Comparison of ENCODE assay signal across 9 cellular contexts in genomic region chr11:61384271-61385242, GRCh38. TPM values are rescaled to one million over a fixed set of nuclear protein-coding genes. Genes with fewer than 3 reads are reported as not detected.
A peak's percentile ranks its signal among the peaks of the same experiment; 100 is the strongest.
DNase-seq lines count a peak whose midpoint lies in the region; ATAC-seq, FAIRE-seq and TF ChIP-seq lines count a peak whose summit lies in the region.
"Had no signal": no experiment of that assay in that cellular context is flagged by ENCODE, and none has a peak within 500 bp of the region (broad histone marks: within the 10 kb centered on the region; RNA-seq: fewer than 3 reads in every experiment).

No MANE protein-coding gene starts in this region.

- H3F3A ChIP-seq in MM.1S (ENCODE audit: insufficient read depth, low read length) = no peaks in the 10 kb centered on the region

- H3K9ac ChIP-seq in MM.1S (ENCODE audit: low read length) = no peak overlapping the region
- H3K9ac ChIP-seq in K562 (ENCODE audit: insufficient read depth in 1 of 2, low read depth in 2 of 2, low read length in 2 of 2) = peak overlapping the region in 1 of 2 experiments; percentile 2; a peak in 1 of 4 replicates

- TF ChIP-seq CTCF in GM12865 (IDR thresholded peaks at IDR 0.05; ENCODE audit: insufficient read depth, low read depth, low read length, missing control alignments) (peak; percentile 14), MM.1S (IDR thresholded peaks at IDR 0.05; ENCODE audit: low read length) (0 out of 2 replicates have a peak, but pooled peaks have one; percentile 3), K562 (IDR thresholded peaks at IDR 0.05 in 2 of 3, conservative IDR thresholded peaks at IDR 0.05 in 1 of 3; ENCODE audit: insufficient read depth in 2 of 3, low read depth in 1 of 3, low read length in 3 of 3) (peak; percentile 84 to 97 (median 91)), mucosa of descending colon (IDR thresholded peaks at IDR 0.05) (no peak)

- no peaks in the 10 kb centered on the region for H3K9me2 ChIP-seq in MM.1S (replicated peaks; ENCODE audit: insufficient read depth, low read length)

- POLR2A ChIA-PET in K562 (lab: Yijun Ruan, JAX) = interaction anchor here (0.6 to 5.1 kb wide), 13 partner anchors 14 to 469 kb away, joined by 3 to 23 read pairs (median 4); no protein-coding TSS in a partner anchor

- H3K4me1 ChIP-seq in MM.1S (ENCODE audit: low read length) (no peaks in the 10 kb centered on the region), K562 (replicated peaks in 1 of 2; ENCODE audit: control insufficient read depth in 2 of 2, insufficient read depth in 2 of 2, low read length in 2 of 2) (peaks cover 3 to 6% of the 10 kb centered on the region in 2 experiments; a peak in 2 of 5 replicates), mucosa of descending colon (ENCODE audit: low read depth) (peaks cover 4% of the 10 kb centered on the region)
- H3K4me1 ChIP-seq: thyroid gland had no signal

- no peak overlapping the region for H3K4me2 ChIP-seq in MM.1S (ENCODE audit: low read depth, low read length)
- no peak overlapping the region for H3K4me2 ChIP-seq in K562 (ENCODE audit: insufficient read depth, low read length)

- no peak overlapping the region for H3K4me3 ChIP-seq in GM12865 (ENCODE audit: low read depth, low read length)
- no peak overlapping the region for H3K4me3 ChIP-seq in MM.1S (ENCODE audit: low read length)
- H3K4me3 ChIP-seq in K562 = no peak overlapping the region
- no peak overlapping the region for H3K4me3 ChIP-seq in mucosa of descending colon
- H3K4me3 ChIP-seq: thyroid gland had no signal

- DNase-seq in GM12865 (ENCODE audit: low read depth) (no peak), MM.1S (no peak), K562 (ENCODE audit: extremely low read depth in 1 of 4, low spot score in 3 of 4) (peak; percentile 36 to 82 (median 54)), mucosa of descending colon (peak in 1 of 3 donors; percentile 36), NCI-H1092 (lab: John Stamatoyannopoulos, UW) (no peak), GM12891 (ENCODE audit: insufficient read length, low spot score) (no peak), amniotic stem cell (lab: John Stamatoyannopoulos, UW) (no peak)
- DNase-seq in activated CD8-positive, alpha-beta memory T cell treated with anti-CD3 and anti-CD28 coated beads, Interleukin-2, amount 50 U/mL, for 48 hours = no peak

- ATAC-seq in K562 = peak; percentile 95
- peak; percentile 39 for ATAC-seq in mucosa of descending colon

- H4K20me1 ChIP-seq in MM.1S (ENCODE audit: insufficient read depth, low read length) = no peaks in the 10 kb centered on the region
- H4K20me1 ChIP-seq in K562 (replicated peaks; ENCODE audit: control insufficient read depth, insufficient read depth, low read length) = no peaks in the 10 kb centered on the region

- no peaks in the 10 kb centered on the region for H3K9me1 ChIP-seq in K562 (ENCODE audit: control insufficient read depth, insufficient read depth, low read length)

- TF ChIP-seq EP300 in K562 (IDR thresholded peaks at IDR 0.05; ENCODE audit: low read length) = no peak

- H3K27me3 ChIP-seq in MM.1S (replicated peaks; ENCODE audit: insufficient read depth, low read length) = no peaks in the 10 kb centered on the region
- H3K27me3 ChIP-seq in K562 (ENCODE audit: control insufficient read depth in 2 of 2, insufficient read depth in 2 of 2, low read length in 2 of 2) = no peaks in the 10 kb centered on the region
- H3K27me3 ChIP-seq: thyroid gland had no signal

- no TSS peak for BruUV-seq in K562 (replicated peaks; lab: Mats Ljungman, UMichigan)

- in situ Hi-C loops in K562 (cut with MboI) = loop anchor here (5.0 kb wide), 2 partner anchors 47 to 127 kb away; no protein-coding TSS in a partner anchor

- intact Hi-C loops in K562 (cut with micrococcal nuclease) = loop anchor here (1.0 to 5.0 kb wide), 4 partner anchors 48 to 253 kb away; no protein-coding TSS in a partner anchor
- intact Hi-C loops in mucosa of descending colon (cut with DNase I, micrococcal nuclease) = loop anchor here (2.0 to 5.0 kb wide), 2 partner anchors 47 to 48 kb away; no protein-coding TSS in a partner anchor

- H3K9me3 ChIP-seq in MM.1S (replicated peaks; ENCODE audit: insufficient read depth, low read length) = no peaks in the 10 kb centered on the region
- no peaks in the 10 kb centered on the region for H3K9me3 ChIP-seq in K562 (replicated peaks; ENCODE audit: control insufficient read depth, insufficient read depth, low read depth, low read length)
- H3K9me3 ChIP-seq in mucosa of descending colon = no peaks in the 10 kb centered on the region
- H3K9me3 ChIP-seq: thyroid gland had no signal

- FAIRE-seq in K562 (lab: Jason Lieb, UNC) (peak; percentile 82), GM12891 (lab: Jason Lieb, UNC) (no peak)

- H3K36me3 ChIP-seq in MM.1S (replicated peaks; ENCODE audit: insufficient read depth, low read length) (no peaks in the 10 kb centered on the region), K562 (ENCODE audit: control insufficient read depth, insufficient read depth, low read length) (no peaks in the 10 kb centered on the region), mucosa of descending colon (ENCODE audit: low read depth) (no peaks in the 10 kb centered on the region)
- H3K36me3 ChIP-seq: thyroid gland had no signal

- H3K79me2 ChIP-seq in MM.1S (ENCODE audit: low read length) (no peaks in the 10 kb centered on the region), K562 (ENCODE audit: control insufficient read depth, insufficient read depth, low read length) (no peaks in the 10 kb centered on the region)

- peak; percentile 89 to 98 for TF ChIP-seq RAD21 in K562 (CRISPR knock-in tag; conservative IDR thresholded peaks at IDR 0.05 in 1 of 2, IDR thresholded peaks at IDR 0.05 in 1 of 2)

- H3K27ac ChIP-seq in MM.1S (ENCODE audit: low read length) (no peak overlapping the region), K562 (ENCODE audit: extremely low read depth, low read depth, low read length) (no peak overlapping the region)
- H3K27ac ChIP-seq: thyroid gland had no signal

- WGBS in K562 (ENCODE audit: insufficient coverage, low coverage, missing lambda C conversion rate) = 57% methylated on average over 14 of the region's 15 CpGs

- TF ChIP-seq POLR2A in K562 (conservative IDR thresholded peaks at IDR 0.05) (no peak), GM12891 (IDR thresholded peaks at IDR 0.05; ENCODE audit: low read depth, low read length) (no peak)

- H2AFZ ChIP-seq in MM.1S (ENCODE audit: low read length) (no peak overlapping the region), K562 (ENCODE audit: low read depth, low read length) (no peak overlapping the region)

- CTCF ChIA-PET in K562 (lab: Yijun Ruan, JAX; ENCODE audit: low intra/inter-chr PET ratio) = interaction anchor here (0.8 to 7.3 kb wide), 7 partner anchors 18 to 254 kb away, joined by 3 to 135 read pairs (median 6); partner anchors contain the start of genes DDB1 and TKFC

RNA-seq across cellular contexts. Expression of gene TMEM216, which starts 7.8 kb away (rescaled TPM):
- total RNA-seq in K562 (2011; cell fraction: chromatin; rRNA removed; ENCODE audit: low replicate concordance) = 14.6 and 18.4 TPM in 2 replicates
- 11.8 and 15.0 TPM in 2 replicates for total RNA-seq in K562 (2011; cell fraction: nucleolus; rRNA removed)
- total RNA-seq in K562 (2011; cell fraction: nucleoplasm; rRNA removed) = 17.7 and 22.4 TPM in 2 replicates
- total RNA-seq in K562 (2014; rRNA removed) (4.9 and 7.1 TPM in 2 replicates), K562 (2014; rRNA removed; fragmentation: Illumina TruSeq; extraction: Trizol) (7.0 and 8.2 TPM in 2 replicates), K562 (2015; rRNA removed; fragmentation: Illumina TruSeq; extraction: Trizol) (8.0 and 8.3 TPM in 2 replicates), K562 (2021) (6.0 and 6.4 TPM in 2 replicates), mucosa of descending colon (10 to 100 TPM in 1 of 3 donors, 1 to 10 TPM in 2; 7.9 to 12.7 (median 8.9) TPM)
- polyA plus RNA-seq in K562 (2011; rRNA removed) (22.1 and 22.5 TPM in 2 replicates), K562 (2014; fragmentation: Illumina TruSeq; extraction: Trizol) (11.8 and 12.4 TPM in 2 replicates), K562 (2014; fragmentation: Nextera tagmentation; extraction: Ambion mirVana) (10 to 100 TPM; 22.9 to 25.2 TPM), K562 (2014; rRNA removed) (8.8 and 11.3 TPM in 2 replicates)
- 26.0 and 28.2 TPM in 2 replicates for polyA plus RNA-seq in K562 (2011; cell fraction: cytosol; rRNA removed)
- 13.0 and 15.5 TPM in 2 replicates for polyA plus RNA-seq in K562 (2011; cell fraction: nucleus; rRNA removed)
- 7.9 and 11.7 TPM in 2 replicates for polyA plus RNA-seq in K562 (2012)
- 11.6 and 12.4 TPM in 2 replicates for polyA minus RNA-seq in K562 (2011; rRNA and poly(A)+ RNA removed)
- polyA minus RNA-seq in K562 (2011; cell fraction: cytosol; rRNA and poly(A)+ RNA removed) = 3.5 and 4.0 TPM in 2 replicates
- polyA minus RNA-seq in K562 (2011; cell fraction: nucleus; rRNA and poly(A)+ RNA removed) = 3.4 and 4.0 TPM in 2 replicates
- 7.3 TPM for polyA plus RNA-seq in GM12891 (2012; ENCODE audit: low read depth, missing spikeins)

RNA-seq across cellular contexts. Expression of gene TMEM138, which starts 22.4 kb away (rescaled TPM):
- total RNA-seq in K562 (2011; cell fraction: chromatin; rRNA removed; ENCODE audit: low replicate concordance) = 261 and 425 TPM in 2 replicates
- 218 and 247 TPM in 2 replicates for total RNA-seq in K562 (2011; cell fraction: nucleolus; rRNA removed)
- total RNA-seq in K562 (2011; cell fraction: nucleoplasm; rRNA removed) = 293 and 351 TPM in 2 replicates
- 23.2 and 26.4 TPM in 2 replicates for total RNA-seq in K562 (2014; rRNA removed)
- 55.8 and 58.0 TPM in 2 replicates for total RNA-seq in K562 (2014; rRNA removed; fragmentation: Illumina TruSeq; extraction: Trizol)
- total RNA-seq in K562 (2015; rRNA removed; fragmentation: Illumina TruSeq; extraction: Trizol) = 63.1 and 63.3 TPM in 2 replicates
- total RNA-seq in K562 (2021) = 56.2 and 70.1 TPM in 2 replicates
- polyA plus RNA-seq in K562 (2011; rRNA removed) = 150 and 168 TPM in 2 replicates
- polyA plus RNA-seq in K562 (2011; cell fraction: cytosol; rRNA removed) = 109 and 130 TPM in 2 replicates
- polyA plus RNA-seq in K562 (2011; cell fraction: nucleus; rRNA removed) = 205 and 226 TPM in 2 replicates
- polyA plus RNA-seq in K562 (2012) = 42.4 and 48.0 TPM in 2 replicates
- 102 and 109 TPM in 2 replicates for polyA plus RNA-seq in K562 (2014; fragmentation: Illumina TruSeq; extraction: Trizol)
- 100 to 1,000 TPM; 127 to 146 TPM for polyA plus RNA-seq in K562 (2014; fragmentation: Nextera tagmentation; extraction: Ambion mirVana)
- 62.7 and 86.7 TPM in 2 replicates for polyA plus RNA-seq in K562 (2014; rRNA removed)
- 81.9 and 101 TPM in 2 replicates for polyA minus RNA-seq in K562 (2011; rRNA and poly(A)+ RNA removed)
- 14.3 and 21.3 TPM in 2 replicates for polyA minus RNA-seq in K562 (2011; cell fraction: cytosol; rRNA and poly(A)+ RNA removed)
- 59.1 and 81.3 TPM in 2 replicates for polyA minus RNA-seq in K562 (2011; cell fraction: nucleus; rRNA and poly(A)+ RNA removed)
- total RNA-seq in mucosa of descending colon = 10 to 100 TPM; 35.2 to 38.2 (median 37.8) TPM
- 31.8 TPM for polyA plus RNA-seq in GM12891 (2012; ENCODE audit: low read depth, missing spikeins)

RNA-seq across cellular contexts. Expression of gene CYB561A3, which starts 22.9 kb away (rescaled TPM):
- total RNA-seq in K562 (2011; cell fraction: chromatin; rRNA removed; ENCODE audit: low replicate concordance) = 84.8 and 201 TPM in 2 replicates
- 195 and 226 TPM in 2 replicates for total RNA-seq in K562 (2011; cell fraction: nucleolus; rRNA removed)
- total RNA-seq in K562 (2011; cell fraction: nucleoplasm; rRNA removed) = 160 and 163 TPM in 2 replicates
- total RNA-seq in K562 (2014; rRNA removed) (29.2 and 42.5 TPM in 2 replicates), K562 (2014; rRNA removed; fragmentation: Illumina TruSeq; extraction: Trizol) (24.9 and 30.4 TPM in 2 replicates), K562 (2015; rRNA removed; fragmentation: Illumina TruSeq; extraction: Trizol) (36.9 and 37.6 TPM in 2 replicates), K562 (2021) (59.9 and 70.2 TPM in 2 replicates), mucosa of descending colon (10 to 100 TPM; 65.0 to 91.0 (median 66.6) TPM)
- polyA plus RNA-seq in K562 (2011; rRNA removed) (37.9 and 56.1 TPM in 2 replicates), K562 (2014; fragmentation: Illumina TruSeq; extraction: Trizol) (70.2 and 78.9 TPM in 2 replicates), K562 (2014; fragmentation: Nextera tagmentation; extraction: Ambion mirVana) (10 to 100 TPM; 30.1 to 44.3 TPM), K562 (2014; rRNA removed) (43.0 and 46.7 TPM in 2 replicates)
- polyA plus RNA-seq in K562 (2011; cell fraction: cytosol; rRNA removed) = 82.7 and 149 TPM in 2 replicates
- 86.4 and 134 TPM in 2 replicates for polyA plus RNA-seq in K562 (2011; cell fraction: nucleus; rRNA removed)
- 57.1 and 64.6 TPM in 2 replicates for polyA plus RNA-seq in K562 (2012)
- 41.6 and 59.3 TPM in 2 replicates for polyA minus RNA-seq in K562 (2011; rRNA and poly(A)+ RNA removed)
- polyA minus RNA-seq in K562 (2011; cell fraction: cytosol; rRNA and poly(A)+ RNA removed) = 30.1 and 37.2 TPM in 2 replicates
- polyA minus RNA-seq in K562 (2011; cell fraction: nucleus; rRNA and poly(A)+ RNA removed) = 16.8 and 17.4 TPM in 2 replicates
- 37.5 TPM for polyA plus RNA-seq in GM12891 (2012; ENCODE audit: low read depth, missing spikeins)

RNA-seq across cellular contexts. Expression of gene CPSF7, which starts 45.2 kb away (rescaled TPM):
- 141 and 152 TPM in 2 replicates for total RNA-seq in K562 (2011; cell fraction: chromatin; rRNA removed; ENCODE audit: low replicate concordance)
- total RNA-seq in K562 (2011; cell fraction: nucleolus; rRNA removed) = 67.6 and 78.9 TPM in 2 replicates
- total RNA-seq in K562 (2011; cell fraction: nucleoplasm; rRNA removed) = 105 and 139 TPM in 2 replicates
- 24.3 and 24.8 TPM in 2 replicates for total RNA-seq in K562 (2014; rRNA removed)
- 45.1 and 45.5 TPM in 2 replicates for total RNA-seq in K562 (2014; rRNA removed; fragmentation: Illumina TruSeq; extraction: Trizol)
- total RNA-seq in K562 (2015; rRNA removed; fragmentation: Illumina TruSeq; extraction: Trizol) = 43.9 and 44.1 TPM in 2 replicates
- 82.9 and 84.6 TPM in 2 replicates for total RNA-seq in K562 (2021)
- 37.5 and 60.4 TPM in 2 replicates for polyA plus RNA-seq in K562 (2011; rRNA removed)
- 51.1 and 98.0 TPM in 2 replicates for polyA plus RNA-seq in K562 (2011; cell fraction: cytosol; rRNA removed)
- 121 and 160 TPM in 2 replicates for polyA plus RNA-seq in K562 (2011; cell fraction: nucleus; rRNA removed)
- polyA plus RNA-seq in K562 (2012) = 70.9 and 87.0 TPM in 2 replicates
- polyA plus RNA-seq in K562 (2014; fragmentation: Illumina TruSeq; extraction: Trizol) = 89.1 and 104 TPM in 2 replicates
- 10 to 100 TPM; 14.8 to 46.8 TPM for polyA plus RNA-seq in K562 (2014; fragmentation: Nextera tagmentation; extraction: Ambion mirVana)
- polyA plus RNA-seq in K562 (2014; rRNA removed) = 42.4 and 45.7 TPM in 2 replicates
- 45.5 and 47.8 TPM in 2 replicates for polyA minus RNA-seq in K562 (2011; rRNA and poly(A)+ RNA removed)
- polyA minus RNA-seq in K562 (2011; cell fraction: cytosol; rRNA and poly(A)+ RNA removed) = 32.9 and 61.4 TPM in 2 replicates
- 37.4 and 50.1 TPM in 2 replicates for polyA minus RNA-seq in K562 (2011; cell fraction: nucleus; rRNA and poly(A)+ RNA removed)
- total RNA-seq in mucosa of descending colon = 10 to 100 TPM; 60.8 to 69.6 (median 64.7) TPM
- polyA plus RNA-seq in GM12891 (2012; ENCODE audit: low read depth, missing spikeins) = 47.3 TPM

RNA-seq across cellular contexts. Expression of gene SDHAF2, which starts 45.4 kb away (rescaled TPM):
- 127 and 189 TPM in 2 replicates for total RNA-seq in K562 (2011; cell fraction: chromatin; rRNA removed; ENCODE audit: low replicate concordance)
- total RNA-seq in K562 (2011; cell fraction: nucleolus; rRNA removed) = 134 and 143 TPM in 2 replicates
- 150 and 151 TPM in 2 replicates for total RNA-seq in K562 (2011; cell fraction: nucleoplasm; rRNA removed)
- 27.6 and 51.6 TPM in 2 replicates for total RNA-seq in K562 (2014; rRNA removed)
- 23.1 and 24.9 TPM in 2 replicates for total RNA-seq in K562 (2014; rRNA removed; fragmentation: Illumina TruSeq; extraction: Trizol)
- 21.2 and 24.1 TPM in 2 replicates for total RNA-seq in K562 (2015; rRNA removed; fragmentation: Illumina TruSeq; extraction: Trizol)
- 34.8 and 39.4 TPM in 2 replicates for total RNA-seq in K562 (2021)
- 82.2 and 86.3 TPM in 2 replicates for polyA plus RNA-seq in K562 (2011; rRNA removed)
- 87.4 and 110 TPM in 2 replicates for polyA plus RNA-seq in K562 (2011; cell fraction: cytosol; rRNA removed)
- 55.5 and 62.3 TPM in 2 replicates for polyA plus RNA-seq in K562 (2011; cell fraction: nucleus; rRNA removed)
- 33.3 and 41.9 TPM in 2 replicates for polyA plus RNA-seq in K562 (2012)
- polyA plus RNA-seq in K562 (2014; fragmentation: Illumina TruSeq; extraction: Trizol) = 30.7 and 40.4 TPM in 2 replicates
- polyA plus RNA-seq in K562 (2014; fragmentation: Nextera tagmentation; extraction: Ambion mirVana) = 100 to 1,000 TPM; 140 to 144 TPM
- polyA plus RNA-seq in K562 (2014; rRNA removed) = 48.0 and 55.9 TPM in 2 replicates
- 66.7 and 73.9 TPM in 2 replicates for polyA minus RNA-seq in K562 (2011; rRNA and poly(A)+ RNA removed)
- polyA minus RNA-seq in K562 (2011; cell fraction: cytosol; rRNA and poly(A)+ RNA removed) = 17.1 and 42.7 TPM in 2 replicates
- 38.0 and 52.3 TPM in 2 replicates for polyA minus RNA-seq in K562 (2011; cell fraction: nucleus; rRNA and poly(A)+ RNA removed)
- total RNA-seq in mucosa of descending colon = 10 to 100 TPM; 38.9 to 42.3 (median 42.1) TPM
- polyA plus RNA-seq in GM12891 (2012; ENCODE audit: low read depth, missing spikeins) = 44.5 TPM

Comparison
In these comparisons a context has a peak if more than half of its experiments do, and no peak if none do; other contexts are left out.
1. DNase-seq: peak in K562 (4 of 4); none in GM12865 (single experiment), MM.1S (single experiment), NCI-H1092 (single experiment), activated CD8-positive, alpha-beta memory T cell treated with anti-CD3 and anti-CD28 coated beads, Interleukin-2, amount 50 U/mL, for 48 hours (single experiment), GM12891 (single experiment) and amniotic stem cell (single experiment).